Comparison of ENCODE assay signal across 21 cellular contexts in the genomic region with DNA sequence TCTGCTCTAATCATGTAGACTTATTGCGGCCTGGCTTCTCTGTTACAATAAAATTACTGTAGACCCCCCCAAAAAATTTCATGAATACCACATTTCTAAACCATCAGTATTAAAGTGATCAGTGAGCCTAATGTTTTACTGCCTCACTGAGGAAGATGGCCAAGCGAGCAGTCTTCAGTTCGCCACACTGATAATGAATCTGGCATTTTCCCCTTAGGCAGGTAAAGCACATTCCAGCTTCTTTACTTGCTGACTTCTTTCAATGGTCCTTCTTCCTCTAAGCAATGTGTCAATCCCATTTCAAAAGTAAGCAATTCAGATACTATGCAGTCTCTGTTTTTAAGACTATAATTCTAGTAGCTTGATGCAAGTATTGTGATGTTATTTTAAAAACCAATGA.
DNase-seq lines count a peak whose midpoint lies in the region; ATAC-seq and TF ChIP-seq lines count a peak whose summit lies in the region.
"Had no signal": no experiment of that assay in that cellular context is flagged by ENCODE, and none has a peak within 500 bp of the region (broad histone marks: within the 10 kb centered on the region; RNA-seq: fewer than 3 reads in every experiment).

No MANE protein-coding gene starts in this region.

- H3K9me3 ChIP-seq in RWPE2 (ENCODE audit: severe bottlenecking) (no peaks in the 10 kb centered on the region), esophagus muscularis mucosa (no peaks in the 10 kb centered on the region), smooth muscle cell (replicated peaks; ENCODE audit: low read depth) (no peaks in the 10 kb centered on the region)
- H3K9me3 ChIP-seq: A549 had no signal

- no peaks in the 10 kb centered on the region for H3K27me3 Mint-ChIP-seq in mesothelial cell of epicardium (ENCODE audit: low read depth)
- H3K27me3 Mint-ChIP-seq: CD4-positive, alpha-beta memory T cell had no signal

- 0 out of 3 replicates have a peak, but pooled peaks have one; percentile 19 for ATAC-seq in RWPE2 (ENCODE audit: low read depth)
- ATAC-seq: A549, GM12878 had no signal

- peak overlapping the region; percentile 56 for H3K27ac Mint-ChIP-seq in mesothelial cell of epicardium
- H3K27ac Mint-ChIP-seq: CD4-positive, alpha-beta memory T cell had no signal

- H3K4me2 ChIP-seq in smooth muscle cell = no peak overlapping the region
- H3K4me2 ChIP-seq: A549 had no signal

- no peaks in the 10 kb centered on the region for H3K9me3 Mint-ChIP-seq in mesothelial cell of epicardium

- H4K20me1 ChIP-seq in smooth muscle cell (ENCODE audit: low read depth) = no peaks in the 10 kb centered on the region

- H3K4me3 ChIP-seq in RWPE2 (ENCODE audit: severe bottlenecking) (no peak overlapping the region), esophagus muscularis mucosa (no peak overlapping the region), smooth muscle cell (no peak overlapping the region)
- H3K4me3 ChIP-seq: A549, GM12878, GM23248 had no signal

- TF ChIP-seq CTCF in RWPE2 (IDR thresholded peaks at IDR 0.05; ENCODE audit: poor library complexity, severe bottlenecking) (no peak), esophagus muscularis mucosa (IDR thresholded peaks at IDR 0.05) (no peak), mesothelial cell of epicardium (IDR thresholded peaks at IDR 0.05; ENCODE audit: unreplicated experiment) (no peak), smooth muscle cell (IDR thresholded peaks at IDR 0.05; ENCODE audit: borderline replicate concordance, insufficient read depth, poor library complexity, severe bottlenecking) (no peak), GM10266 (IDR thresholded peaks at IDR 0.05; ENCODE audit: control insufficient read depth, insufficient read depth, low read depth, missing control alignments) (no peak)

- peaks cover 41% of the 10 kb centered on the region for H3K36me3 Mint-ChIP-seq in mesothelial cell of epicardium
- H3K36me3 Mint-ChIP-seq: CD4-positive, alpha-beta memory T cell had no signal

- H3K4me3 Mint-ChIP-seq in mesothelial cell of epicardium = no peak overlapping the region
- H3K4me3 Mint-ChIP-seq: CD4-positive, alpha-beta memory T cell had no signal

- TF ChIP-seq EP300 in esophagus muscularis mucosa (IDR thresholded peaks at IDR 0.05) = no peak

- H3F3A ChIP-seq in smooth muscle cell (ENCODE audit: low read depth) = no peaks in the 10 kb centered on the region

- H3K4me1 ChIP-seq in RWPE2 (ENCODE audit: insufficient read depth, poor library complexity, severe bottlenecking) = no peaks in the 10 kb centered on the region
- H3K4me1 ChIP-seq in esophagus muscularis mucosa = no peaks in the 10 kb centered on the region
- no peaks in the 10 kb centered on the region for H3K4me1 ChIP-seq in smooth muscle cell (ENCODE audit: low read depth)
- H3K4me1 ChIP-seq: A549 had no signal

- no peak overlapping the region for H3K9ac ChIP-seq in smooth muscle cell (ENCODE audit: low read depth)
- H3K9ac ChIP-seq: GM23248 had no signal

- 96% methylated on average over 3 of the region's 3 CpGs for WGBS in esophagus muscularis mucosa
- 82% methylated on average over 3 of the region's 3 CpGs for WGBS in smooth muscle cell (ENCODE audit: low lambda C conversion rate)

- no peaks in the 10 kb centered on the region for H3K36me3 ChIP-seq in RWPE2 (ENCODE audit: low read depth)
- H3K36me3 ChIP-seq in esophagus muscularis mucosa = no peaks in the 10 kb centered on the region
- H3K36me3 ChIP-seq in smooth muscle cell (ENCODE audit: low read depth) = no peaks in the 10 kb centered on the region

- TF ChIP-seq POLR2A in esophagus muscularis mucosa (IDR thresholded peaks at IDR 0.05; ENCODE audit: low read depth) = no peak

- no peaks in the 10 kb centered on the region for H3K79me2 ChIP-seq in smooth muscle cell (ENCODE audit: low read depth)

- H3K27me3 ChIP-seq in RWPE2 (ENCODE audit: insufficient read depth, poor library complexity, severe bottlenecking) (no peaks in the 10 kb centered on the region), esophagus muscularis mucosa (no peaks in the 10 kb centered on the region), smooth muscle cell (ENCODE audit: low read depth) (no peaks in the 10 kb centered on the region)

- DNase-seq in RWPE2 (ENCODE audit: low spot score) (no peak), esophagus muscularis mucosa (ENCODE audit: extremely low spot score) (peak; percentile 78), mesothelial cell of epicardium (ENCODE audit: low spot score in 2 of 2, unreplicated experiment in 2 of 2) (no peak), smooth muscle cell (lab: John Stamatoyannopoulos, UW; ENCODE audit: unreplicated experiment) (no peak), GM10266 (ENCODE audit: extremely low spot score) (no peak)
- no peak for DNase-seq in effector CD8-positive, alpha-beta T cell (lab: John Stamatoyannopoulos, UW)
- no peak for DNase-seq in stimulated activated CD4-positive, alpha-beta T cell treated with anti-CD3 and anti-CD28 coated beads, Interleukin-4, amount 100 ng/mL, for 1 hour
- DNase-seq: 8988T; ACHN; AML-193; C1 segment of cervical spinal cord; Calu3; CD4-positive, alpha-beta memory T cell; COR-L47; DMS53; DMS79 treated with DMSO at 0.1 percent for 48 hours; H7; HCEC 1CT had no signal

- H3K4me1 Mint-ChIP-seq in mesothelial cell of epicardium = peaks cover 12% of the 10 kb centered on the region
- H3K4me1 Mint-ChIP-seq: CD4-positive, alpha-beta memory T cell had no signal

- intact Hi-C loops in esophagus muscularis mucosa (cut with DNase I) = no loop called here

- no peak overlapping the region for H2AFZ ChIP-seq in smooth muscle cell (ENCODE audit: low read depth)
- H2AFZ ChIP-seq: GM23248 had no signal

- H3K27ac ChIP-seq in RWPE2 (ENCODE audit: poor library complexity, severe bottlenecking) = no peak overlapping the region
- no peak overlapping the region for H3K27ac ChIP-seq in esophagus muscularis mucosa (replicated peaks in 1 of 4)
- peak overlapping the region; percentile 53 for H3K27ac ChIP-seq in smooth muscle cell (ENCODE audit: low read depth)
- H3K27ac ChIP-seq: A549, GM23248 had no signal
